In the genomic region with DNA sequence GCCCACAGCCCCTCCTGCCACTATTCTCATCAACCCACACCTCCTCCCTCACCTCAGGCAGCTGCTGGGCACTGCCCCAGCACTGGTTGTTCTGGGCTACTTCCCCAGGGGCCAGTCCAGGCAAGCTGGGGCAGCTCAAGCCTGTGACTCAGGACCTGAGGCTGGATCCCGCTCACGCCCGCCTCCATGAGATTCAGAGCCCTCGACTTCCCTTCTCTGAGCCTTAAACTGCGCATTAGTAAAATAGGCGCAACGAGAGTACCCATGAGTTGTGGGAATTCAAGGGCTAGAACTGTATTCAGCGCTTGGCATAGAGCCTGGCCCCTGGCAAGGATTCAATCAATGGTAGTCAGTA, we compare ENCODE assay signal across 8 cellular contexts. TPM values are rescaled to one million over a fixed set of nuclear protein-coding genes. Genes with fewer than 3 reads are reported as not detected.
DNase-seq lines count a peak whose midpoint lies in the region; ATAC-seq, FAIRE-seq and TF ChIP-seq lines count a peak whose summit lies in the region.

No MANE protein-coding gene starts in this region.

- H3K27ac Mint-ChIP-seq in CD8-positive, alpha-beta memory T cell, result peak overlapping the region; percentile 73 to 96 (median 89)

- no peak for TF ChIP-seq CTCF in RWPE1 (conservative IDR thresholded peaks at IDR 0.05; ENCODE audit: low read depth)
- no peak for TF ChIP-seq CTCF in endothelial cell of umbilical vein (IDR thresholded peaks at IDR 0.05; ENCODE audit: extremely low read depth in 1 of 2, insufficient read depth in 1 of 2, low read depth in 1 of 2, low read length in 2 of 2)

- no peaks in the 10 kb centered on the region for H3K9me1 ChIP-seq in endothelial cell of umbilical vein (replicated peaks; ENCODE audit: control insufficient read depth, extremely low read depth, insufficient read depth, low read length)

- no peaks in the 10 kb centered on the region for H3K36me3 ChIP-seq in CD8-positive, alpha-beta memory T cell (ENCODE audit: insufficient read depth, low read length)
- H3K36me3 ChIP-seq in endothelial cell of umbilical vein (ENCODE audit: control insufficient read depth in 2 of 2, extremely low read depth in 1 of 2, insufficient read depth in 2 of 2, low read length in 2 of 2) (no peaks in the 10 kb centered on the region), muscle layer of colon (ENCODE audit: insufficient read depth, low read length) (no peaks in the 10 kb centered on the region)

- H3K9me3 Mint-ChIP-seq in CD8-positive, alpha-beta memory T cell, result no peaks in the 10 kb centered on the region

- peaks cover 50% of the 10 kb centered on the region for H3K4me1 ChIP-seq in CD8-positive, alpha-beta memory T cell (ENCODE audit: insufficient read depth, low read length)
- H3K4me1 ChIP-seq in endothelial cell of umbilical vein (ENCODE audit: control insufficient read depth, extremely low read depth, insufficient read depth, low read length) (peaks cover 33% of the 10 kb centered on the region), muscle layer of colon (ENCODE audit: insufficient read depth, low read length) (peaks cover 37% of the 10 kb centered on the region)

- no peaks in the 10 kb centered on the region for H3K79me2 ChIP-seq in endothelial cell of umbilical vein (ENCODE audit: control insufficient read depth, insufficient read depth, low read length)

- no peaks in the 10 kb centered on the region for H3K9me3 ChIP-seq in CD8-positive, alpha-beta memory T cell (ENCODE audit: low read length)
- H3K9me3 ChIP-seq in endothelial cell of umbilical vein (replicated peaks; ENCODE audit: control insufficient read depth, insufficient read depth, low read length), result no peaks in the 10 kb centered on the region
- no peaks in the 10 kb centered on the region for H3K9me3 ChIP-seq in muscle layer of colon (ENCODE audit: low read length)

- no peaks in the 10 kb centered on the region for H4K20me1 ChIP-seq in endothelial cell of umbilical vein (replicated peaks; ENCODE audit: control insufficient read depth, extremely low read depth, insufficient read depth, low read length)

- no peak for TF ChIP-seq POLR2A in endothelial cell of umbilical vein (IDR thresholded peaks at IDR 0.05; ENCODE audit: low read depth, low read length)

- no peaks in the 10 kb centered on the region for H3K27me3 ChIP-seq in CD8-positive, alpha-beta memory T cell (ENCODE audit: insufficient read depth, low read length, poor library complexity, severe bottlenecking)
- H3K27me3 ChIP-seq in endothelial cell of umbilical vein (ENCODE audit: control insufficient read depth in 2 of 2, insufficient read depth in 2 of 2, low read length in 2 of 2) (no peaks in the 10 kb centered on the region), muscle layer of colon (ENCODE audit: control insufficient read depth in 1 of 2, insufficient read depth in 2 of 2, low read length in 2 of 2) (no peaks in the 10 kb centered on the region)

- ATAC-seq in GM18873 (IDR thresholded peaks at IDR 0.05; ENCODE audit: low FRiP score, unreplicated experiment) (no peak), GM21447 (IDR thresholded peaks at IDR 0.05; ENCODE audit: unreplicated experiment) (no peak)

- POLR2A ChIA-PET in CD8-positive, alpha-beta memory T cell (lab: Charles Lee), result interaction anchor here (0.6 to 1.5 kb wide), 2 partner anchors 47 to 114 kb away, joined by 5 to 13 read pairs; no protein-coding TSS in a partner anchor
- POLR2A ChIA-PET in RWPE1 (lab: Yijun Ruan, JAX; ENCODE audit: low non-redundant PET), result no interaction called here
- POLR2A ChIA-PET in endothelial cell of umbilical vein (lab: Charles Lee), result interaction anchor here (0.5 to 1.4 kb wide), 2 partner anchors 20 to 45 kb away, joined by 3 read pairs; no protein-coding TSS in a partner anchor

- H3K4me2 ChIP-seq in endothelial cell of umbilical vein (ENCODE audit: insufficient read depth, low read length), result peak overlapping the region; percentile 73

- no peaks in the 10 kb centered on the region for H3K27me3 Mint-ChIP-seq in CD8-positive, alpha-beta memory T cell

- CTCF ChIA-PET in CD8-positive, alpha-beta memory T cell (lab: Charles Lee), result interaction anchor here (1.2 to 23.5 kb wide), 7 partner anchors 27 to 775 kb away, joined by 3 to 532 read pairs (median 6); no protein-coding TSS in a partner anchor
- CTCF ChIA-PET in RWPE1 (lab: Yijun Ruan, JAX), result interaction anchor here (0.7 kb wide), 1 partner anchor 21 kb away, joined by 3 read pairs; no protein-coding TSS in a partner anchor
- CTCF ChIA-PET in endothelial cell of umbilical vein (lab: Charles Lee), result interaction anchor here (1.1 to 15.9 kb wide), 8 partner anchors 9 to 540 kb away, joined by 3 to 860 read pairs (median 6); a partner anchor contains a TSS

- TSS peak; percentile 65 for BruUV-seq in endothelial cell of umbilical vein (replicated peaks; lab: Mats Ljungman, UMichigan)

- intact Hi-C loops in endothelial cell of umbilical vein (cut with micrococcal nuclease), result loop anchor here (1.0 to 5.0 kb wide), 3 partner anchors 52 to 1252 kb away; a partner anchor contains a TSS

- dilution Hi-C loops in endothelial cell of umbilical vein (cut with MboI; ENCODE audit: extremely low pct_ligation_motif_present, low sequenced_read_pairs), result no loop called here

- DNase-seq in CD8-positive, alpha-beta memory T cell, result peak in 1 of 5 donors; percentile 54
- peak; percentile 92 for DNase-seq in HPDE6-E6E7 (ENCODE audit: extremely low spot score)
- DNase-seq in RWPE1 (ENCODE audit: low spot score), result peak; percentile 92
- no peak for DNase-seq in endothelial cell of umbilical vein (ENCODE audit: low read depth, low spot score)
- no peak for DNase-seq in GM19240 (ENCODE audit: insufficient read length, low spot score)

- FAIRE-seq in endothelial cell of umbilical vein (lab: Jason Lieb, UNC), result no peak

- H3K4me3 Mint-ChIP-seq in CD8-positive, alpha-beta memory T cell, result peak overlapping the region; percentile 86 to 94 (median 90)

- peaks cover 0 to 2% (median 0%) of the 10 kb centered on the region in 3 donors for H3K36me3 Mint-ChIP-seq in CD8-positive, alpha-beta memory T cell

- H3K4me1 Mint-ChIP-seq in CD8-positive, alpha-beta memory T cell, result peaks cover 44 to 58% (median 51%) of the 10 kb centered on the region in 3 donors

- H3K4me3 ChIP-seq in CD8-positive, alpha-beta memory T cell (ENCODE audit: low read length), result peak overlapping the region; percentile 98
- H3K4me3 ChIP-seq in endothelial cell of umbilical vein (replicated peaks in 1 of 3; ENCODE audit: insufficient read depth in 1 of 3, low read depth in 1 of 3, low read length in 3 of 3), result peak overlapping the region; percentile 25 to 42 (median 36)
- H3K4me3 ChIP-seq in muscle layer of colon (ENCODE audit: low read depth in 1 of 2, low read length in 2 of 2), result peak overlapping the region; percentile 24 to 54

- peak overlapping the region; percentile 48 for H3K27ac ChIP-seq in CD8-positive, alpha-beta memory T cell (ENCODE audit: low read depth, low read length)
- H3K27ac ChIP-seq in RWPE1 (peak overlapping the region; percentile 99), endothelial cell of umbilical vein (ENCODE audit: insufficient read depth, low read depth, low read length) (peak overlapping the region; percentile 94), muscle layer of colon (ENCODE audit: low read depth, low read length) (peak overlapping the region; percentile 85)

- H3K9ac ChIP-seq in endothelial cell of umbilical vein (replicated peaks; ENCODE audit: extremely low read depth, insufficient read depth, low read length), result peak overlapping the region; percentile 85
- peak overlapping the region; percentile 74 for H3K9ac ChIP-seq in muscle layer of colon (ENCODE audit: low read length)

- H2AFZ ChIP-seq in endothelial cell of umbilical vein (ENCODE audit: low read depth, low read length), result peak overlapping the region; percentile 93

TF ChIP-seq in endothelial cell of umbilical vein, 7 proteins besides CTCF, POLR2A, EP300 and RAD21:
- TF ChIP-seq GATA2 (IDR thresholded peaks at IDR 0.05; ENCODE audit: insufficient read depth, insufficient read length, low read depth, low read length) (no peak), FOS (IDR thresholded peaks at IDR 0.05; ENCODE audit: borderline replicate concordance, insufficient read depth, low read length) (peak; percentile 18), JUN (IDR thresholded peaks at IDR 0.05; ENCODE audit: borderline replicate concordance, insufficient read depth, insufficient read length, low read depth) (no peak)

RNA-seq across cellular contexts. Expression of a gene that starts 0.8 kb away (rescaled TPM):
- total RNA-seq in CD8-positive, alpha-beta memory T cell, result 100 to 1,000 TPM; 356 to 388 TPM
- polyA plus RNA-seq in CD8-positive, alpha-beta memory T cell, result 131 TPM
- 24.9 and 25.2 TPM in 2 replicates for total RNA-seq in endothelial cell of umbilical vein
- 14.9 and 17.9 TPM in 2 replicates for polyA plus RNA-seq in endothelial cell of umbilical vein
- 21.1 and 23.3 TPM in 2 replicates for polyA plus RNA-seq in endothelial cell of umbilical vein (2011; cell fraction: cytosol; rRNA removed)
- 6.7 and 8.7 TPM in 2 replicates for polyA plus RNA-seq in endothelial cell of umbilical vein (2011; cell fraction: nucleus; rRNA removed)
- polyA plus RNA-seq in endothelial cell of umbilical vein (2012), result 18.3 and 18.6 TPM in 2 replicates
- 19.7 and 20.5 TPM in 2 replicates for polyA minus RNA-seq in endothelial cell of umbilical vein
- polyA minus RNA-seq in endothelial cell of umbilical vein (2011; cell fraction: cytosol; rRNA and poly(A)+ RNA removed), result 9.4 TPM
- 3.1 and 4.8 TPM in 2 replicates for polyA minus RNA-seq in endothelial cell of umbilical vein (2011; cell fraction: nucleus; rRNA and poly(A)+ RNA removed)

Comparison
In these comparisons a context has a peak if more than half of its experiments do, and no peak if none do; other contexts are left out.
1. DNase-seq: peak in HPDE6-E6E7 (single experiment) and RWPE1 (single experiment); none in endothelial cell of umbilical vein (single experiment) and GM19240 (single experiment).
2. H3K27ac ChIP-seq: peak in every context shown above with its lines; median percentile 99 in RWPE1; 94 in endothelial cell of umbilical vein; 85 in muscle layer of colon; 48 in CD8-positive, alpha-beta memory T cell.
3. H3K4me3 ChIP-seq: peak in every context shown above with its lines; median percentile 98 in CD8-positive, alpha-beta memory T cell; 39 in muscle layer of colon; 36 in endothelial cell of umbilical vein.
4. RNA of a gene that starts 0.8 kb away (total RNA-seq): 356 to 388 TPM in CD8-positive, alpha-beta memory T cell; 24.9 to 25.2 TPM in endothelial cell of umbilical vein; every median in the first group is over 10 times any median in the second.